Comparison of ENCODE assay signal across 10 cellular contexts in the genomic region with DNA sequence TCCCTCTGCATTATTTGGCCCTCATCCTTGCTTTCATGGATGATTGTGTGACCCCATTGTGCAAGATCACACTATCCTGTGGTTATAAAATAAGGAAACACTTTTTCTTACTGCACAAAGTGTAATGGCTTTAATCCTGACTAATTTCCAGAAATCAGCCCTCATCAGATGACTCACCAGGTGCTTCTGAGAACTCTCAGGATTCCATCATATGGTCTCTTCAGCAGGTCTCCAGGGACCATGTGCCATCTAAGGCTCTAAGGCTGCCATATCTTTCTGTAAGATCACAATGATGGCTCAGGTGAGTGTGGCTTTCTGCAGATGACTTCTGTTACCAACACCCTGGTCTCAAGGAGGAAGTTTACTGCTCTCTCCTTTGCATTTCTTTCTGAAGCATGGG. TPM values are rescaled to one million over a fixed set of nuclear protein-coding genes. Genes with fewer than 3 reads are reported as not detected.
DNase-seq lines count a peak whose midpoint lies in the region; ATAC-seq and TF ChIP-seq lines count a peak whose summit lies in the region.
"Had no signal": no experiment of that assay in that cellular context is flagged by ENCODE, and none has a peak within 500 bp of the region (broad histone marks: within the 10 kb centered on the region; RNA-seq: fewer than 3 reads in every experiment).

No MANE protein-coding gene starts in this region.

- H3K36me3 Mint-ChIP-seq in nephron progenitor cell (ENCODE audit: low read depth) (no peaks in the 10 kb centered on the region), progenitor cell of endocrine pancreas (ENCODE audit: insufficient read depth) (no peaks in the 10 kb centered on the region)

- no peaks in the 10 kb centered on the region for H3K36me3 ChIP-seq in psoas muscle (ENCODE audit: insufficient read depth in 1 of 2, low read depth in 1 of 2)
- H3K36me3 ChIP-seq: ovary had no signal

- H3K4me3 ChIP-seq in psoas muscle: no peak overlapping the region
- H3K4me3 ChIP-seq: ovary had no signal

- peak; percentile 37 for DNase-seq in NOMO-1 treated with DMSO at 0.1 percent for 48 hours (lab: John Stamatoyannopoulos, UW; ENCODE audit: unreplicated experiment)
- DNase-seq in NOMO-1 treated with dmso at 0.1 percent for 144 hours (lab: John Stamatoyannopoulos, UW; ENCODE audit: unreplicated experiment): no peak
- no peak for DNase-seq in nephron progenitor cell
- no peak for DNase-seq in psoas muscle
- no peak for DNase-seq in progenitor cell of endocrine pancreas (ENCODE audit: low spot score, unreplicated experiment)
- DNase-seq in NCI-H187 (lab: John Stamatoyannopoulos, UW): no peak
- DNase-seq: NCI-H1092, ovary had no signal

- H3K9me3 Mint-ChIP-seq in nephron progenitor cell (no peaks in the 10 kb centered on the region), progenitor cell of endocrine pancreas (ENCODE audit: low read depth) (peaks cover 4% of the 10 kb centered on the region)

- ATAC-seq in HG02571 (IDR thresholded peaks at IDR 0.05; ENCODE audit: unreplicated experiment) (peak; percentile 89), HG03565 (IDR thresholded peaks at IDR 0.05; ENCODE audit: unreplicated experiment) (peak; percentile 94), psoas muscle (no peak)

- no peaks in the 10 kb centered on the region for H3K4me1 ChIP-seq in psoas muscle

- H3K27me3 ChIP-seq in psoas muscle (ENCODE audit: insufficient read depth in 3 of 3, low read length in 2 of 3): no peaks in the 10 kb centered on the region
- H3K27me3 ChIP-seq: ovary had no signal

- no peaks in the 10 kb centered on the region for H3K9me3 ChIP-seq in psoas muscle
- H3K9me3 ChIP-seq: ovary had no signal

- TF ChIP-seq CTCF in nephron progenitor cell (IDR thresholded peaks at IDR 0.05): no peak
- TF ChIP-seq CTCF in psoas muscle (IDR thresholded peaks at IDR 0.05): no peak
- no peak for TF ChIP-seq CTCF in progenitor cell of endocrine pancreas (IDR thresholded peaks at IDR 0.05; ENCODE audit: unreplicated experiment)

- H3K4me3 Mint-ChIP-seq in nephron progenitor cell (no peak overlapping the region), progenitor cell of endocrine pancreas (ENCODE audit: low read depth) (no peak overlapping the region)

- peak overlapping the region; percentile 3 for H3K27ac Mint-ChIP-seq in nephron progenitor cell
- H3K27ac Mint-ChIP-seq in progenitor cell of endocrine pancreas: no peak overlapping the region

- intact Hi-C loops in psoas muscle (cut with DNase I): no loop called here

- no peaks in the 10 kb centered on the region for H3K4me1 Mint-ChIP-seq in nephron progenitor cell
- H3K4me1 Mint-ChIP-seq in progenitor cell of endocrine pancreas (ENCODE audit: low read depth): no peaks in the 10 kb centered on the region

- no peak overlapping the region for H3K27ac ChIP-seq in psoas muscle
- H3K27ac ChIP-seq: ovary had no signal

- H3K27me3 Mint-ChIP-seq in nephron progenitor cell (ENCODE audit: low read depth, poor library complexity) (no peaks in the 10 kb centered on the region), progenitor cell of endocrine pancreas (peaks cover 4% of the 10 kb centered on the region)

RNA-seq across cellular contexts. Expression of a gene that starts 27.3 kb away (rescaled TPM):
- 1 to 10 TPM; 4.6 to 7.6 (median 5.3) TPM for total RNA-seq in psoas muscle
- 1 to 10 TPM in 2 of 3 donors, under 1 TPM in 1; 0.66 to 3.2 (median 1.3) TPM for polyA plus RNA-seq in psoas muscle
- total RNA-seq in progenitor cell of endocrine pancreas: 31.0 and 34.8 TPM in 2 replicates

Comparison
In these comparisons a context has a peak if more than half of its experiments do, and no peak if none do; other contexts are left out.
1. ATAC-seq: peak in HG02571 (single experiment) and HG03565 (single experiment); none in psoas muscle (0 of 4).